In the genomic region with DNA sequence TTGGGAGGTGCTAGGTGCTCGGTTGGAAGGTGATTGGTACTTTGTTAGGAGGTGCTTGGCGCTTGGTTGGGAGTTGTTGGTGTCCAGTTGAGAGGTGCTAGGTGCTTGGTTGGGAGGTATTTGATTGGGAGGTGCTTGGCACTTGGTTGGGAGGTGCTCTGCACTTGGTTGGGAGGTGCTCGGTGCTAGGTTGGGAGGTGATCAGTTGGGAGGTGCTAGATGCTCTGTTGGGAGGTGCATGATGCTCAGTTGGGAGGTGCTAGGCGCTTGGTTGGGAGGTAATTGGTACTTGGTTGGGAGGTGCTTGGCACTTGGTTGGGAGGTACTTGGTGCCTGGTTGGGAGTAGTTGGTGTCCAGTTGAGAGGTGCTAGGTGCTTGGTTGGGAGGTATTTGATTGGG, we compare ENCODE assay signal across 17 cellular contexts. TPM values are rescaled to one million over a fixed set of nuclear protein-coding genes. Genes with fewer than 3 reads are reported as not detected.
DNase-seq lines count a peak whose midpoint lies in the region; ATAC-seq and TF ChIP-seq lines count a peak whose summit lies in the region.
"Had no signal": no experiment of that assay in that cellular context is flagged by ENCODE, and none has a peak within 500 bp of the region (broad histone marks: within the 10 kb centered on the region; RNA-seq: fewer than 3 reads in every experiment).

No MANE protein-coding gene starts in this region.

- 87 to 100% methylated on average over 2 to 3 of the region's 4 CpGs for WGBS in gastroesophageal sphincter (ENCODE audit: low coverage in 1 of 2), 2 donors
- WGBS in stomach, 5 donors, result 91 to 96% (median 94%) methylated on average over 4 of the region's 4 CpGs

- H3K4me1 ChIP-seq in BLaER1, result peaks cover 90% of the 10 kb centered on the region
- H3K4me1 ChIP-seq in gastroesophageal sphincter, result peaks cover 7 to 94% (median 47%) of the 10 kb centered on the region in 3 donors
- H3K4me1 ChIP-seq in stomach, result peaks cover 35 to 86% (median 46%) of the 10 kb centered on the region in 4 donors

- no peaks in the 10 kb centered on the region for H3K27me3 Mint-ChIP-seq in effector memory CD8-positive, alpha-beta T cell
- H3K27me3 Mint-ChIP-seq: T-cell had no signal

- H3K27ac Mint-ChIP-seq in effector memory CD8-positive, alpha-beta T cell, result no peak overlapping the region
- H3K27ac Mint-ChIP-seq: activated T-helper 2 cell treated with anti-CD3 and anti-CD28 coated beads, Interferon-gamma antibody, Interleukin-2, Interleukin-4, amounts not matched to agents 10 μg/mL and 5 μg/mL and 100 μg/mL, durations not matched to agents 14 hours and 24 hours and 36 hours; natural killer cell; T-cell had no signal

- H3K9me3 ChIP-seq in BLaER1 (no peaks in the 10 kb centered on the region), gastroesophageal sphincter (no peaks in the 10 kb centered on the region), stomach (no peaks in the 10 kb centered on the region)

- no peak for TF ChIP-seq CTCF in gastroesophageal sphincter (IDR thresholded peaks at IDR 0.05)
- TF ChIP-seq CTCF in stomach (IDR thresholded peaks at IDR 0.05), result no peak

- no peak overlapping the region for H3K4me3 ChIP-seq in BLaER1
- H3K4me3 ChIP-seq in gastroesophageal sphincter, result no peak overlapping the region
- no peak overlapping the region for H3K4me3 ChIP-seq in stomach

- ATAC-seq in gastroesophageal sphincter (no peak), GM21723 (IDR thresholded peaks at IDR 0.05; ENCODE audit: unreplicated experiment) (no peak)
- no peak for ATAC-seq in effector memory CD8-positive, alpha-beta T cell (replicated peaks)
- ATAC-seq: left lobe of liver, natural killer cell, T-cell had no signal

- no peaks in the 10 kb centered on the region for H3K4me1 Mint-ChIP-seq in effector memory CD8-positive, alpha-beta T cell (ENCODE audit: low read depth in 2 of 2)
- H3K4me1 Mint-ChIP-seq: natural killer cell, T-cell had no signal

- TF ChIP-seq EP300 in gastroesophageal sphincter (IDR thresholded peaks at IDR 0.05) (no peak), stomach (IDR thresholded peaks at IDR 0.05) (no peak)

- no peaks in the 10 kb centered on the region for H3K36me3 Mint-ChIP-seq in effector memory CD8-positive, alpha-beta T cell (ENCODE audit: insufficient read depth)
- H3K36me3 Mint-ChIP-seq: natural killer cell, T-cell had no signal

- peaks cover 94% of the 10 kb centered on the region for H3K36me3 ChIP-seq in BLaER1
- H3K36me3 ChIP-seq in gastroesophageal sphincter, result peaks cover 0 to 9% of the 10 kb centered on the region in 2 donors
- H3K36me3 ChIP-seq in stomach, result peaks cover 0 to 10% (median 8%) of the 10 kb centered on the region in 4 donors

- H4K20me1 ChIP-seq in BLaER1, result peaks cover 100% of the 10 kb centered on the region

- no peak overlapping the region for H3K9ac ChIP-seq in BLaER1

- H3K4me3 Mint-ChIP-seq in effector memory CD8-positive, alpha-beta T cell, result no peak overlapping the region
- H3K4me3 Mint-ChIP-seq: natural killer cell, T-cell had no signal

- DNase-seq in LHCN-M2 (ENCODE audit: low read depth) (peak; percentile 34), stomach (no peak), CD1c-positive myeloid dendritic cell (ENCODE audit: extremely low spot score) (no peak)
- no peak for DNase-seq in effector memory CD8-positive, alpha-beta T cell
- DNase-seq: foreskin fibroblast; natural killer cell; NCI-H2029; NCI-H446; NK-92 treated with Interleukin-12 subunit alpha and Interleukin-12 subunit beta, amount 100 ng/mL, for 24 hours; RPMI8226; stimulated activated naive CD4-positive, alpha-beta T cell treated with Interleukin-2 at 50 U/mL for 16 hours; T-cell had no signal

- H3K27me3 ChIP-seq in BLaER1 (no peaks in the 10 kb centered on the region), gastroesophageal sphincter (no peaks in the 10 kb centered on the region), stomach (no peaks in the 10 kb centered on the region)

- intact Hi-C loops in stomach (cut with DNase I; ENCODE audit: low total_unique reads), result no loop called here

- TF ChIP-seq POLR2A in gastroesophageal sphincter (IDR thresholded peaks at IDR 0.05) (no peak), stomach (IDR thresholded peaks at IDR 0.05) (no peak)

- H3K4me2 ChIP-seq in BLaER1, result peak overlapping the region; percentile 84; the same call in 1 of the 2 replicates

- H3K27ac ChIP-seq in BLaER1 (no peak overlapping the region), gastroesophageal sphincter (peak overlapping the region; percentile 92 to 97 (median 94)), stomach (peak overlapping the region in 4 of 5 donors; percentile 79 to 89 (median 86))

- H3K9me3 Mint-ChIP-seq in effector memory CD8-positive, alpha-beta T cell, result no peaks in the 10 kb centered on the region
- H3K9me3 Mint-ChIP-seq: activated T-helper 2 cell treated with anti-CD3 and anti-CD28 coated beads, Interferon-gamma antibody, Interleukin-2, Interleukin-4, amounts not matched to agents 10 μg/mL and 5 μg/mL and 100 μg/mL, durations not matched to agents 14 hours and 24 hours and 36 hours; natural killer cell; T-cell had no signal

RNA-seq across cellular contexts. Expression of gene LRP5, which starts 40.2 kb away (rescaled TPM):
- 12.4 and 17.2 TPM in 2 replicates for total RNA-seq in LHCN-M2 (2014; rRNA removed)
- 15.3 TPM for polyA plus RNA-seq in LHCN-M2 (2012)
- total RNA-seq in gastroesophageal sphincter, result 10 to 100 TPM; 32.6 to 68.9 (median 42.5) TPM
- 100 to 1,000 TPM in 2 of 5 donors, 10 to 100 TPM in 3; 36.5 to 152 (median 64.7) TPM for total RNA-seq in stomach
- polyA plus RNA-seq in stomach, result 10 to 100 TPM; 11.8 to 42.4 (median 26.6) TPM
